In genomic region chr7:47681241-47681810, GRCh38 we compare ENCODE assay signal across 28 cellular contexts.
DNase-seq lines count a peak whose midpoint lies in the region; ATAC-seq, FAIRE-seq and TF ChIP-seq lines count a peak whose summit lies in the region.
"Had no signal": no experiment of that assay in that cellular context is flagged by ENCODE, and none has a peak within 500 bp of the region (broad histone marks: within the 10 kb centered on the region; RNA-seq: fewer than 3 reads in every experiment).

No MANE protein-coding gene starts in this region.

- H3K4me1 ChIP-seq in OCI-LY1 (ENCODE audit: insufficient read depth, low read length, severe bottlenecking) (peaks cover 58% of the 10 kb centered on the region), K562 (replicated peaks in 1 of 2; ENCODE audit: control insufficient read depth in 2 of 2, insufficient read depth in 2 of 2, low read length in 2 of 2) (peaks cover 0 to 13% of the 10 kb centered on the region in 2 experiments; a peak in 3 of 5 replicates)
- H3K4me1 ChIP-seq: BE2C, body of pancreas, left lung had no signal

- H3K36me3 ChIP-seq in OCI-LY1 (ENCODE audit: insufficient read depth, low read length), result peaks cover 4% of the 10 kb centered on the region; the same call in 1 of the 2 replicates
- H3K36me3 ChIP-seq in K562 (ENCODE audit: control insufficient read depth, insufficient read depth, low read length), result no peaks in the 10 kb centered on the region
- H3K36me3 ChIP-seq: BE2C, gastroesophageal sphincter, left lung, MG63 had no signal

- no peaks in the 10 kb centered on the region for H3K4me1 Mint-ChIP-seq in activated CD8-positive, alpha-beta T cell treated with anti-CD3 and anti-CD28 coated beads, Interleukin-2, amount 10 ng/mL, durations not matched to agents 7 days and 5 days (ENCODE audit: low read depth)
- no peaks in the 10 kb centered on the region for H3K4me1 Mint-ChIP-seq in CD4-positive, alpha-beta T cell (ENCODE audit: low read depth)
- H3K4me1 Mint-ChIP-seq: activated CD4-positive, alpha-beta T cell treated with anti-CD3 and anti-CD28 coated beads, Interleukin-2, amount 10 ng/mL, durations not matched to agents 24 days and 14 days had no signal

- no peak for ATAC-seq in K562
- no peak for ATAC-seq in activated CD8-positive, alpha-beta T cell treated with anti-CD3 and anti-CD28 coated beads, Interleukin-2, amount 10 ng/mL, durations not matched to agents 7 days and 5 days
- no peak for ATAC-seq in CD4-positive, alpha-beta T cell (ENCODE audit: poor library complexity)
- ATAC-seq: body of pancreas; gastroesophageal sphincter; left lung; naive thymus-derived CD4-positive, alpha-beta T cell had no signal

- POLR2A ChIA-PET in K562 (lab: Yijun Ruan, JAX), result no interaction called here
- POLR2A ChIA-PET in activated CD8-positive, alpha-beta T cell treated with anti-CD3 and anti-CD28 coated beads, Interleukin-2, amount 10 ng/mL, durations not matched to agents 7 days and 5 days (lab: Charles Lee), result no interaction called here
- POLR2A ChIA-PET in CD4-positive, alpha-beta T cell (lab: Charles Lee), result no interaction called here

- intact Hi-C loops in K562 (cut with micrococcal nuclease), result no loop called here
- intact Hi-C loops in CD4-positive, alpha-beta T cell (cut with DNase I, micrococcal nuclease), result no loop called here

- peak overlapping the region; percentile 74 for H3K27ac ChIP-seq in OCI-LY1 (ENCODE audit: low read depth, low read length, poor library complexity, severe bottlenecking)
- no peak overlapping the region for H3K27ac ChIP-seq in K562 (ENCODE audit: extremely low read depth, low read depth, low read length)
- no peak overlapping the region for H3K27ac ChIP-seq in CD4-positive, alpha-beta T cell (ENCODE audit: low read depth, low read length)
- H3K27ac ChIP-seq: body of pancreas, gastroesophageal sphincter, left lung, VCaP had no signal

- H3K27me3 Mint-ChIP-seq in activated CD8-positive, alpha-beta T cell treated with anti-CD3 and anti-CD28 coated beads, Interleukin-2, amount 10 ng/mL, durations not matched to agents 7 days and 5 days (ENCODE audit: low read depth), result no peaks in the 10 kb centered on the region
- no peaks in the 10 kb centered on the region for H3K27me3 Mint-ChIP-seq in CD4-positive, alpha-beta T cell
- H3K27me3 Mint-ChIP-seq: activated CD4-positive, alpha-beta T cell treated with anti-CD3 and anti-CD28 coated beads, Interleukin-2, amount 10 ng/mL, durations not matched to agents 24 days and 14 days had no signal

- DNase-seq in ELF-1 (ENCODE audit: low read depth, low spot score) (peak; percentile 45), K562 (ENCODE audit: extremely low read depth in 1 of 4, low spot score in 3 of 4) (no peak), midbrain (lab: John Stamatoyannopoulos, UW) (peak; percentile 17)
- DNase-seq in activated CD8-positive, alpha-beta T cell treated with anti-CD3 and anti-CD28 coated beads, Interleukin-2, amount 10 ng/mL, durations not matched to agents 7 days and 5 days, result no peak
- DNase-seq in stimulated activated CD4-positive, alpha-beta T cell treated with anti-CD3 and anti-CD28 coated beads, Interleukin-4, amount 100 ng/mL, for 1 hour, result no peak
- no peak for DNase-seq in CD4-positive, alpha-beta T cell
- DNase-seq in stimulated activated CD4-positive, alpha-beta T cell treated with anti-CD3 and anti-CD28 coated beads, Interleukin-4, amount 100 ng/mL, for 24 hours, result no peak
- DNase-seq: activated CD4-positive, alpha-beta T cell treated with anti-CD3 and anti-CD28 coated beads, Interleukin-2, amount 10 ng/mL, durations not matched to agents 24 days and 14 days; activated T-cell treated with anti-CD3 and anti-CD28 coated beads, Interleukin-2, amount 50 U/mL, for 48 hours; BE2C; body of pancreas; cerebellar nuclear complex; DMS79 treated with DMSO at 0.1 percent for 48 hours; HFFc6; left lung; MG63; naive thymus-derived CD4-positive, alpha-beta T cell; NCI-H1105 treated with DMSO at 0.1 percent for 48 hours; NCI-H2029 treated with DMSO at 0.1 percent for 48 hours; NCI-H345; NCI-H774; stimulated activated CD4-positive, alpha-beta T cell treated with anti-CD3 and anti-CD28 coated beads, Interleukin-1b, Interleukin-23, amount 100 ng/mL, for 48 hours; trophoblast cell had no signal

- no peaks in the 10 kb centered on the region for H3K27me3 ChIP-seq in OCI-LY1 (ENCODE audit: insufficient read depth, low read length)
- no peaks in the 10 kb centered on the region; a peak in 1 of 5 replicates for H3K27me3 ChIP-seq in K562 (ENCODE audit: control insufficient read depth in 2 of 2, insufficient read depth in 2 of 2, low read length in 2 of 2)
- no peaks in the 10 kb centered on the region for H3K27me3 ChIP-seq in CD4-positive, alpha-beta T cell (ENCODE audit: control insufficient read depth, insufficient read depth, low read length)
- H3K27me3 ChIP-seq: BE2C, body of pancreas, gastroesophageal sphincter, left lung, MG63 had no signal

- H3K79me2 ChIP-seq in OCI-LY1 (ENCODE audit: insufficient read depth, low read length) (no peaks in the 10 kb centered on the region), K562 (ENCODE audit: control insufficient read depth, insufficient read depth, low read length) (no peaks in the 10 kb centered on the region)

- FAIRE-seq in K562 (lab: Jason Lieb, UNC), result no peak

- BruUV-seq in K562 (replicated peaks; lab: Mats Ljungman, UMichigan), result no TSS peak

- in situ Hi-C loops in K562 (cut with MboI), result no loop called here

- H3K9me2 ChIP-seq in OCI-LY1 (ENCODE audit: low read depth, low read length), result no peaks in the 10 kb centered on the region

- no peaks in the 10 kb centered on the region for H3K9me1 ChIP-seq in K562 (ENCODE audit: control insufficient read depth, insufficient read depth, low read length)

- H3K36me3 Mint-ChIP-seq in activated CD8-positive, alpha-beta T cell treated with anti-CD3 and anti-CD28 coated beads, Interleukin-2, amount 10 ng/mL, durations not matched to agents 7 days and 5 days (ENCODE audit: low read depth), result no peaks in the 10 kb centered on the region
- H3K36me3 Mint-ChIP-seq in CD4-positive, alpha-beta T cell (ENCODE audit: low read depth), result no peaks in the 10 kb centered on the region
- H3K36me3 Mint-ChIP-seq: naive thymus-derived CD4-positive, alpha-beta T cell had no signal

- no peaks in the 10 kb centered on the region for H3F3A ChIP-seq in OCI-LY1 (ENCODE audit: insufficient read depth, low read length)

- CTCF ChIA-PET in K562 (lab: Yijun Ruan, JAX; ENCODE audit: low intra/inter-chr PET ratio), result no interaction called here
- CTCF ChIA-PET in activated CD8-positive, alpha-beta T cell treated with anti-CD3 and anti-CD28 coated beads, Interleukin-2, amount 10 ng/mL, durations not matched to agents 7 days and 5 days (lab: Charles Lee), result no interaction called here
- CTCF ChIA-PET in CD4-positive, alpha-beta T cell (lab: Charles Lee), result no interaction called here

- no peaks in the 10 kb centered on the region for H3K9me3 Mint-ChIP-seq in activated CD8-positive, alpha-beta T cell treated with anti-CD3 and anti-CD28 coated beads, Interleukin-2, amount 10 ng/mL, durations not matched to agents 7 days and 5 days (ENCODE audit: insufficient read depth)
- no peaks in the 10 kb centered on the region for H3K9me3 Mint-ChIP-seq in CD4-positive, alpha-beta T cell
- H3K9me3 Mint-ChIP-seq: activated CD4-positive, alpha-beta T cell treated with anti-CD3 and anti-CD28 coated beads, Interleukin-2, amount 10 ng/mL, durations not matched to agents 24 days and 14 days; T-helper 2 cell treated with Interferon-gamma antibody and Interleukin-4, amounts not matched to agents 5 μg/mL and 100 μg/mL, for 36 hours had no signal

- H3K4me2 ChIP-seq in OCI-LY1 (ENCODE audit: low read length) (peak overlapping the region; percentile 49; the same call in 1 of the 2 replicates), K562 (ENCODE audit: insufficient read depth, low read length) (no peak overlapping the region)

- H2AFZ ChIP-seq in OCI-LY1 (ENCODE audit: low read length) (0 out of 2 replicates have a peak overlapping the region, but pooled peaks have one; percentile 12), K562 (ENCODE audit: low read depth, low read length) (peak overlapping the region; percentile 40; the same call in 1 of the 2 replicates)

- H4K20me1 ChIP-seq in OCI-LY1 (ENCODE audit: insufficient read depth, low read length), result no peaks in the 10 kb centered on the region
- H4K20me1 ChIP-seq in K562 (replicated peaks; ENCODE audit: control insufficient read depth, insufficient read depth, low read length), result no peaks in the 10 kb centered on the region

- no peak overlapping the region for H3K27ac Mint-ChIP-seq in activated CD8-positive, alpha-beta T cell treated with anti-CD3 and anti-CD28 coated beads, Interleukin-2, amount 10 ng/mL, durations not matched to agents 7 days and 5 days
- no peak overlapping the region for H3K27ac Mint-ChIP-seq in CD4-positive, alpha-beta T cell
- H3K27ac Mint-ChIP-seq: activated CD4-positive, alpha-beta T cell treated with anti-CD3 and anti-CD28 coated beads, Interleukin-2, amount 10 ng/mL, durations not matched to agents 24 days and 14 days; HFFc6; naive thymus-derived CD4-positive, alpha-beta T cell; T-helper 2 cell treated with Interferon-gamma antibody and Interleukin-4, amounts not matched to agents 5 μg/mL and 100 μg/mL, for 36 hours had no signal

- WGBS in K562 (ENCODE audit: insufficient coverage, low coverage, missing lambda C conversion rate), result 52% methylated on average over 8 of the region's 8 CpGs

- no peak for TF ChIP-seq POLR2A in K562 (conservative IDR thresholded peaks at IDR 0.05)

- H3K4me3 ChIP-seq in OCI-LY1 (ENCODE audit: low read depth, low read length, poor library complexity, severe bottlenecking) (no peak overlapping the region), K562 (no peak overlapping the region)
- H3K4me3 ChIP-seq: body of pancreas, gastroesophageal sphincter, left lung, MG63, smooth muscle cell had no signal

- TF ChIP-seq RAD21 in K562 (CRISPR knock-in tag; conservative IDR thresholded peaks at IDR 0.05 in 1 of 2, IDR thresholded peaks at IDR 0.05 in 1 of 2), result no peak

- no peak overlapping the region for H3K4me3 Mint-ChIP-seq in activated CD8-positive, alpha-beta T cell treated with anti-CD3 and anti-CD28 coated beads, Interleukin-2, amount 10 ng/mL, durations not matched to agents 7 days and 5 days
- H3K4me3 Mint-ChIP-seq in CD4-positive, alpha-beta T cell, result no peak overlapping the region
- H3K4me3 Mint-ChIP-seq: activated CD4-positive, alpha-beta T cell treated with anti-CD3 and anti-CD28 coated beads, Interleukin-2, amount 10 ng/mL, durations not matched to agents 24 days and 14 days; HFFc6; naive thymus-derived CD4-positive, alpha-beta T cell; T-helper 2 cell treated with Interferon-gamma antibody and Interleukin-4, amounts not matched to agents 5 μg/mL and 100 μg/mL, for 36 hours had no signal

- TF ChIP-seq CTCF in OCI-LY1 (IDR thresholded peaks at IDR 0.05; ENCODE audit: low read length), result no peak
- no peak for TF ChIP-seq CTCF in K562 (IDR thresholded peaks at IDR 0.05 in 2 of 3, conservative IDR thresholded peaks at IDR 0.05 in 1 of 3; ENCODE audit: insufficient read depth in 2 of 3, low read depth in 1 of 3, low read length in 3 of 3)
- no peak for TF ChIP-seq CTCF in CD4-positive, alpha-beta T cell (IDR thresholded peaks at IDR 0.05)

- peaks cover 12% of the 10 kb centered on the region for H3K9me3 ChIP-seq in OCI-LY1 (ENCODE audit: low read length)
- H3K9me3 ChIP-seq in K562 (replicated peaks; ENCODE audit: control insufficient read depth, insufficient read depth, low read depth, low read length), result no peaks in the 10 kb centered on the region
- no peaks in the 10 kb centered on the region for H3K9me3 ChIP-seq in CD4-positive, alpha-beta T cell (ENCODE audit: control insufficient read depth, low read length)
- H3K9me3 ChIP-seq: BE2C, body of pancreas, gastroesophageal sphincter, left lung, MG63 had no signal

- peak overlapping the region; percentile 44; the same call in 1 of the 2 replicates for H3K9ac ChIP-seq in OCI-LY1 (ENCODE audit: low read length)
- H3K9ac ChIP-seq in K562 (ENCODE audit: insufficient read depth in 1 of 2, low read depth in 2 of 2, low read length in 2 of 2), result no peak overlapping the region

- no peak for TF ChIP-seq EP300 in K562 (IDR thresholded peaks at IDR 0.05; ENCODE audit: low read length)

Comparison
In these comparisons a context has a peak if more than half of its experiments do, and no peak if none do; other contexts are left out.
1. DNase-seq: peak in ELF-1 (single experiment) and midbrain (single experiment); none in K562 (0 of 4), activated CD8-positive, alpha-beta T cell treated with anti-CD3 and anti-CD28 coated beads, Interleukin-2, amount 10 ng/mL, durations not matched to agents 7 days and 5 days (single experiment), stimulated activated CD4-positive, alpha-beta T cell treated with anti-CD3 and anti-CD28 coated beads, Interleukin-4, amount 100 ng/mL, for 1 hour (single experiment), CD4-positive, alpha-beta T cell (0 of 10) and stimulated activated CD4-positive, alpha-beta T cell treated with anti-CD3 and anti-CD28 coated beads, Interleukin-4, amount 100 ng/mL, for 24 hours (single experiment).